ENCODE assay signal across 8 cellular contexts in genomic region chr16:27234603-27235002, GRCh38. TPM values are rescaled to one million over a fixed set of nuclear protein-coding genes. Genes with fewer than 3 reads are reported as not detected.
DNase-seq lines count a peak whose midpoint lies in the region; ATAC-seq and TF ChIP-seq lines count a peak whose summit lies in the region.

No MANE protein-coding gene starts in this region.

- no peaks in the 10 kb centered on the region for H3K36me3 ChIP-seq in mammary epithelial cell (ENCODE audit: insufficient read depth, low read length)

- DNase-seq in stimulated activated naive CD8-positive, alpha-beta T cell treated with anti-CD3 and anti-CD28 coated beads, Interleukin-15, Interleukin-2, amounts not matched to agents 100 U/mL and 50 U/mL, for 24 hours = no peak
- DNase-seq in mammary epithelial cell = no peak
- no peak for DNase-seq in natural killer cell treated with Interleukin-12 subunit alpha and Interleukin-12 subunit beta and Interleukin-15 and Interleukin-18, amount 100 ng/mL, for 72 hours (ENCODE audit: low spot score)
- DNase-seq in kidney glomerular epithelial cell (lab: John Stamatoyannopoulos, UW) = no peak
- DNase-seq in NCI-H2171 treated with DMSO at 0.1 percent for 48 hours (lab: John Stamatoyannopoulos, UW) = no peak
- DNase-seq in dedifferentiated amniotic fluid mesenchymal stem cell (ENCODE audit: extremely low spot score) = no peak
- no peak for DNase-seq in NK-92 (lab: John Stamatoyannopoulos, UW; ENCODE audit: unreplicated experiment)

- no peaks in the 10 kb centered on the region for H3K9me3 Mint-ChIP-seq in stimulated activated naive CD8-positive, alpha-beta T cell treated with anti-CD3 and anti-CD28 coated beads, Interleukin-15, Interleukin-2, amounts not matched to agents 100 ng/mL and 50 ng/mL, for 24 hours
- H3K9me3 Mint-ChIP-seq in natural killer cell treated with Interleukin-12 subunit alpha and Interleukin-12 subunit beta and Interleukin-15 and Interleukin-18, amount 100 ng/mL, for 72 hours = no peaks in the 10 kb centered on the region

- no peak overlapping the region for H3K4me3 ChIP-seq in mammary epithelial cell (replicated peaks in 1 of 3; ENCODE audit: insufficient read depth in 1 of 3, low read depth in 2 of 3, low read length in 3 of 3)

- H3K79me2 ChIP-seq in mammary epithelial cell (ENCODE audit: insufficient read depth, low read length) = no peaks in the 10 kb centered on the region

- no peak for TF ChIP-seq CTCF in mammary epithelial cell (conservative IDR thresholded peaks at IDR 0.05 in 1 of 2, IDR thresholded peaks at IDR 0.05 in 1 of 2; ENCODE audit: extremely low read depth in 1 of 2, insufficient read depth in 1 of 2, low read depth in 1 of 2, low read length in 2 of 2)

- BruUV-seq in mammary epithelial cell (replicated peaks; lab: Mats Ljungman, UMichigan) = no TSS peak

- dilution Hi-C loops in mammary epithelial cell (cut with HindIII; ENCODE audit: low sequenced_read_pairs) = no loop called here

- H3K4me1 ChIP-seq in mammary epithelial cell (ENCODE audit: insufficient read depth, low read length) = peaks cover 25% of the 10 kb centered on the region

- in situ Hi-C loops in mammary epithelial cell (cut with MboI; ENCODE audit: low sequenced_read_pairs in 2 of 2) = loop anchor here in 1 of 2 donors (10.0 to 25.0 kb wide), 2 partner anchors 130 to 228 kb away; no protein-coding TSS in a partner anchor

- 4% methylated on average over 4 of the region's 4 CpGs for WGBS in mammary epithelial cell (ENCODE audit: low coverage, missing lambda C conversion rate)

- no peak overlapping the region for H3K27ac ChIP-seq in mammary epithelial cell (ENCODE audit: insufficient read depth, low read depth, low read length)

- H4K20me1 ChIP-seq in mammary epithelial cell (ENCODE audit: insufficient read depth, low read length) = no peaks in the 10 kb centered on the region

- no peak overlapping the region for H3K9ac ChIP-seq in mammary epithelial cell (ENCODE audit: insufficient read depth, low read length)

- H3K36me3 Mint-ChIP-seq in stimulated activated naive CD8-positive, alpha-beta T cell treated with anti-CD3 and anti-CD28 coated beads, Interleukin-15, Interleukin-2, amounts not matched to agents 100 ng/mL and 50 ng/mL, for 24 hours (ENCODE audit: low read depth) = peaks cover 49% of the 10 kb centered on the region
- H3K36me3 Mint-ChIP-seq in natural killer cell treated with Interleukin-12 subunit alpha and Interleukin-12 subunit beta and Interleukin-15 and Interleukin-18, amount 100 ng/mL, for 72 hours = no peaks in the 10 kb centered on the region

- no peaks in the 10 kb centered on the region for H3K27me3 Mint-ChIP-seq in stimulated activated naive CD8-positive, alpha-beta T cell treated with anti-CD3 and anti-CD28 coated beads, Interleukin-15, Interleukin-2, amounts not matched to agents 100 ng/mL and 50 ng/mL, for 24 hours
- no peaks in the 10 kb centered on the region for H3K27me3 Mint-ChIP-seq in natural killer cell treated with Interleukin-12 subunit alpha and Interleukin-12 subunit beta and Interleukin-15 and Interleukin-18, amount 100 ng/mL, for 72 hours

- H3K4me1 Mint-ChIP-seq in stimulated activated naive CD8-positive, alpha-beta T cell treated with anti-CD3 and anti-CD28 coated beads, Interleukin-15, Interleukin-2, amounts not matched to agents 100 ng/mL and 50 ng/mL, for 24 hours (ENCODE audit: low read depth) = peaks cover 98% of the 10 kb centered on the region
- peaks cover 58 to 60% of the 10 kb centered on the region in 2 donors for H3K4me1 Mint-ChIP-seq in natural killer cell treated with Interleukin-12 subunit alpha and Interleukin-12 subunit beta and Interleukin-15 and Interleukin-18, amount 100 ng/mL, for 72 hours (ENCODE audit: low read depth in 2 of 2)

- intact Hi-C loops in mammary epithelial cell (cut with micrococcal nuclease) = loop anchor here (1.0 to 5.0 kb wide), 5 partner anchors 52 to 223 kb away; no protein-coding TSS in a partner anchor

- no peaks in the 10 kb centered on the region for H3K9me3 ChIP-seq in mammary epithelial cell (replicated peaks; ENCODE audit: insufficient read depth, low read length)

- peak overlapping the region; percentile 83 for H3K4me3 Mint-ChIP-seq in stimulated activated naive CD8-positive, alpha-beta T cell treated with anti-CD3 and anti-CD28 coated beads, Interleukin-15, Interleukin-2, amounts not matched to agents 100 ng/mL and 50 ng/mL, for 24 hours
- peak overlapping the region; percentile 83 for H3K4me3 Mint-ChIP-seq in natural killer cell treated with Interleukin-12 subunit alpha and Interleukin-12 subunit beta and Interleukin-15 and Interleukin-18, amount 100 ng/mL, for 72 hours

- no peak for ATAC-seq in stimulated activated naive CD8-positive, alpha-beta T cell treated with anti-CD3 and anti-CD28 coated beads, Interleukin-15, Interleukin-2, amounts not matched to agents 100 U/mL and 50 U/mL, for 24 hours
- ATAC-seq in natural killer cell treated with Interleukin-12 subunit alpha and Interleukin-12 subunit beta and Interleukin-15 and Interleukin-18, amount 100 ng/mL, for 72 hours = no peak

- H3K27me3 ChIP-seq in mammary epithelial cell (ENCODE audit: insufficient read depth, low read length) = no peaks in the 10 kb centered on the region

- H3K27ac Mint-ChIP-seq in stimulated activated naive CD8-positive, alpha-beta T cell treated with anti-CD3 and anti-CD28 coated beads, Interleukin-15, Interleukin-2, amounts not matched to agents 100 ng/mL and 50 ng/mL, for 24 hours = peak overlapping the region; percentile 100
- H3K27ac Mint-ChIP-seq in natural killer cell treated with Interleukin-12 subunit alpha and Interleukin-12 subunit beta and Interleukin-15 and Interleukin-18, amount 100 ng/mL, for 72 hours = peak overlapping the region; percentile 94 to 95

- H2AFZ ChIP-seq in mammary epithelial cell (ENCODE audit: low read depth, low read length) = no peak overlapping the region

- H3K4me2 ChIP-seq in mammary epithelial cell (ENCODE audit: insufficient read depth, low read depth, low read length) = peak overlapping the region; percentile 30

- CTCF ChIA-PET in mammary epithelial cell (lab: Charles Lee; ENCODE audit: low non-redundant PET) = interaction anchor here (0.6 to 1.2 kb wide), 3 partner anchors 9 to 133 kb away, joined by 5 to 9 read pairs (median 6); no protein-coding TSS in a partner anchor

RNA-seq across cellular contexts. Expression of gene KDM8, which starts 31.3 kb away (rescaled TPM):
- 1 to 10 TPM; 2.8 to 4.0 TPM for total RNA-seq in mammary epithelial cell
- polyA plus RNA-seq in mammary epithelial cell = 2.3 TPM
- 1.6 TPM for polyA minus RNA-seq in mammary epithelial cell
- total RNA-seq in natural killer cell treated with Interleukin-12 subunit alpha and Interleukin-12 subunit beta and Interleukin-15 and Interleukin-18, amount 100 ng/mL, for 72 hours = 10 to 100 TPM in 1 of 2 donors, 1 to 10 TPM in 1; 7.3 to 12.0 TPM

RNA-seq across cellular contexts. Expression of gene NSMCE1, which starts 34.0 kb away (rescaled TPM):
- total RNA-seq in mammary epithelial cell = 10 to 100 TPM; 71.6 to 81.2 TPM
- polyA plus RNA-seq in mammary epithelial cell = 54.1 TPM
- polyA minus RNA-seq in mammary epithelial cell = 71.1 TPM
- 10 to 100 TPM; 37.7 to 50.4 TPM for total RNA-seq in natural killer cell treated with Interleukin-12 subunit alpha and Interleukin-12 subunit beta and Interleukin-15 and Interleukin-18, amount 100 ng/mL, for 72 hours
